ENCODE assay signal across 23 cellular contexts in genomic region chr2:106531676-106532075, GRCh38. TPM values are rescaled to one million over a fixed set of nuclear protein-coding genes. Genes with fewer than 3 reads are reported as not detected.
"Had no signal": no experiment of that assay in that cellular context is flagged by ENCODE, and none has a peak within 500 bp of the region (broad histone marks: within the 10 kb centered on the region; RNA-seq: fewer than 3 reads in every experiment).

No MANE protein-coding gene starts in this region.

- H3K4me1 Mint-ChIP-seq: central memory CD8-positive, alpha-beta T cell had no signal

- H3K9me3 ChIP-seq: body of pancreas, gastrocnemius medialis, heart right ventricle, lower lobe of right lung, prostate gland, stomach had no signal

- H3K4me3 ChIP-seq: body of pancreas, coronary artery, gastrocnemius medialis, heart right ventricle, lower lobe of right lung, prostate gland, skin epidermis, stomach had no signal

- H3K4me3 Mint-ChIP-seq: activated T-helper 1 cell treated with anti-CD3 and anti-CD28 coated beads, Interleukin-12 subunit alpha, Interleukin-12 subunit beta, Interleukin-2, Interleukin-4 antibody, amounts not matched to agents 30 ng/mL and 10 ng/mL and 1 ng/mL, durations not matched to agents 14 hours and 24 hours and 36 hours; central memory CD8-positive, alpha-beta T cell; type B pancreatic cell had no signal

- H3K4me1 ChIP-seq: body of pancreas, gastrocnemius medialis, lower lobe of right lung, prostate gland, stomach had no signal

- H3K36me3 Mint-ChIP-seq: activated naive CD4-positive, alpha-beta T cell treated with anti-CD3 and anti-CD28 coated beads, Interleukin-2, amount 50 U/mL, for 72 hours; type B pancreatic cell had no signal

- H3K27me3 ChIP-seq: body of pancreas had no signal

- ATAC-seq: activated naive CD4-positive, alpha-beta T cell treated with anti-CD3 and anti-CD28 coated beads, Interleukin-2, amount 50 U/mL, for 72 hours; body of pancreas; gastrocnemius medialis; heart right ventricle; left colon; lower lobe of right lung; right cardiac atrium had no signal

- H3K27ac Mint-ChIP-seq: activated naive CD4-positive, alpha-beta T cell treated with anti-CD3 and anti-CD28 coated beads, Interleukin-2, amount 50 U/mL, for 72 hours; activated T-helper 1 cell treated with anti-CD3 and anti-CD28 coated beads, Interleukin-12 subunit alpha, Interleukin-12 subunit beta, Interleukin-2, Interleukin-4 antibody, amounts not matched to agents 30 ng/mL and 10 ng/mL and 1 ng/mL, durations not matched to agents 14 hours and 24 hours and 36 hours; type B pancreatic cell had no signal

- H3K9me3 Mint-ChIP-seq: activated naive CD4-positive, alpha-beta T cell treated with anti-CD3 and anti-CD28 coated beads, Interleukin-2, amount 50 U/mL, for 72 hours; activated T-helper 1 cell treated with anti-CD3 and anti-CD28 coated beads, Interleukin-12 subunit alpha, Interleukin-12 subunit beta, Interleukin-2, Interleukin-4 antibody, amounts not matched to agents 30 ng/mL and 10 ng/mL and 1 ng/mL, durations not matched to agents 14 hours and 24 hours and 36 hours; central memory CD8-positive, alpha-beta T cell; type B pancreatic cell had no signal

- DNase-seq: activated CD4-positive, alpha-beta T cell treated with anti-CD3 and anti-CD28 coated beads, Interleukin-2, amount 50 U/mL, for 4 hours; activated gamma-delta T cell treated with Interleukin-2 at 50 U/mL for 16 hours; activated T-cell treated with anti-CD3 and anti-CD28 coated beads for 4 hours; amniotic stem cell; body of pancreas; gastrocnemius medialis; heart right ventricle; left colon; lower lobe of right lung; right cardiac atrium; stimulated activated CD4-positive, alpha-beta T cell treated with anti-CD3 and anti-CD28 coated beads, Interleukin-4, amount 100 ng/mL, for 1 hour; stomach; SW 1271 had no signal

- H3K36me3 ChIP-seq: gastrocnemius medialis, heart right ventricle, lower lobe of right lung, prostate gland, stomach had no signal

- H3K27ac ChIP-seq: body of pancreas, coronary artery, gastrocnemius medialis, heart right ventricle, lower lobe of right lung, prostate gland, skin epidermis, stomach had no signal

RNA-seq across cellular contexts. Expression of gene CD8B2, which starts 44.5 kb away (rescaled TPM):
- total RNA-seq: body of pancreas, myocyte, osteoblast, right cardiac atrium, stomach had no signal
- polyA plus RNA-seq: heart right ventricle, neural cell, right cardiac atrium had no signal
